In the genomic region with DNA sequence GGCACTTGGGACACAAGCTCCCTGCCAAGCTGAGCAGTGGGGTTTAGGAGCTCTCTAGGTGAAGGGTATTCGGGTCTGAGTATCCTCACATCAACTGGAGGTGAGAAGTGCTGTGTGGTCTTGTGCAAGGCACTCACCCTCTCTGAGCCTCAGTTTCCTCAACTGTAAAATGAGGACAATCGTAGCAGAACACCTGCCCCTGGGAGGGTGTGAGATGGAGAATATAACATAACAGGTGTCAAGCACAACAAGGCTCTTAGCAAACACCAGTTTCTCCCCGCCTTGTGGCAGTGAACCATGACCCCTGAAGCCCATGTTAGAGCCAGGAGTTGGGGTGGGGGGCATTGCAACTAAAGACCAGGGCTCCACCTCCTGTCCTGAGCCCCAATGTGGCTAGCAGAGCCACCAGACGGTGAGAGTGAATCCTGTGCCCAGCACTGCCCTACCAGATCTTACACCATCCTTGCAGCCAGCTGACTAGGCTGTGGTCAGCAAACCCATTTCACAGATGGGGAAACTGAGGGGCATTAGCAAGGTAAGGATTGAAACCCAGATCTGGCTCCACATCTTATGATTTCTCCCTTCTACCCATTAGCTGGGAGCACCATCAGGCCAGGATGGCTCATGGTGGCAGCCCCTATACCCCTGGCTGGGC, we compare ENCODE assay signal across 15 cellular contexts. TPM values are rescaled to one million over a fixed set of nuclear protein-coding genes. Genes with fewer than 3 reads are reported as not detected.
DNase-seq lines count a peak whose midpoint lies in the region; ATAC-seq and TF ChIP-seq lines count a peak whose summit lies in the region.
"Had no signal": no experiment of that assay in that cellular context is flagged by ENCODE, and none has a peak within 500 bp of the region (broad histone marks: within the 10 kb centered on the region; RNA-seq: fewer than 3 reads in every experiment).

No MANE protein-coding gene starts in this region.

- no peaks in the 10 kb centered on the region for H3K9me3 Mint-ChIP-seq in CD8-positive, alpha-beta memory T cell
- H3K9me3 Mint-ChIP-seq in activated T-helper 17 cell treated with anti-CD3 and anti-CD28 coated beads, Interleukin-2, amount 50 U/mL, for 72 hours, result no peaks in the 10 kb centered on the region
- no peaks in the 10 kb centered on the region for H3K9me3 Mint-ChIP-seq in stimulated activated memory B cell treated with anti-CD40 and anti-IgM and Interleukin-4, amounts not matched to agents 10 μg/mL and 1 μg/mL and 100 μg/mL, for 72 hours
- H3K9me3 Mint-ChIP-seq in endodermal cell, result no peaks in the 10 kb centered on the region

- H3K27ac ChIP-seq in CD8-positive, alpha-beta memory T cell (ENCODE audit: low read depth, low read length), result no peak overlapping the region
- H3K27ac ChIP-seq in lower lobe of right lung (peak overlapping the region; percentile 90), endodermal cell (ENCODE audit: low read depth, low read length) (no peak overlapping the region)
- H3K27ac ChIP-seq: SJSA1 had no signal

- H3K36me3 Mint-ChIP-seq in CD8-positive, alpha-beta memory T cell, result peaks cover 0 to 6% (median 0%) of the 10 kb centered on the region in 3 donors
- no peaks in the 10 kb centered on the region for H3K36me3 Mint-ChIP-seq in activated T-helper 17 cell treated with anti-CD3 and anti-CD28 coated beads, Interleukin-2, amount 50 U/mL, for 72 hours (ENCODE audit: low read depth)
- H3K36me3 Mint-ChIP-seq in stimulated activated memory B cell treated with anti-CD40 and anti-IgM and Interleukin-4, amounts not matched to agents 10 μg/mL and 1 μg/mL and 100 μg/mL, for 72 hours, result no peaks in the 10 kb centered on the region
- no peaks in the 10 kb centered on the region for H3K36me3 Mint-ChIP-seq in endodermal cell (ENCODE audit: low read depth)

- H3K4me1 ChIP-seq in CD8-positive, alpha-beta memory T cell (ENCODE audit: insufficient read depth, low read length), result peaks cover 4% of the 10 kb centered on the region
- H3K4me1 ChIP-seq in lower lobe of right lung, result peaks cover 69% of the 10 kb centered on the region
- no peaks in the 10 kb centered on the region for H3K4me1 ChIP-seq in endodermal cell (ENCODE audit: control insufficient read depth, insufficient read depth, low read length)

- peaks cover 20 to 36% (median 23%) of the 10 kb centered on the region in 3 donors for H3K4me1 Mint-ChIP-seq in CD8-positive, alpha-beta memory T cell
- H3K4me1 Mint-ChIP-seq in activated T-helper 17 cell treated with anti-CD3 and anti-CD28 coated beads, Interleukin-2, amount 50 U/mL, for 72 hours, result peaks cover 8% of the 10 kb centered on the region
- peaks cover 25% of the 10 kb centered on the region for H3K4me1 Mint-ChIP-seq in stimulated activated memory B cell treated with anti-CD40 and anti-IgM and Interleukin-4, amounts not matched to agents 10 μg/mL and 1 μg/mL and 100 μg/mL, for 72 hours
- H3K4me1 Mint-ChIP-seq in endodermal cell, result peaks cover 24% of the 10 kb centered on the region

- TF ChIP-seq CTCF in lower lobe of right lung (IDR thresholded peaks at IDR 0.05) (no peak), endodermal cell (conservative IDR thresholded peaks at IDR 0.05) (no peak)

- intact Hi-C loops in lower lobe of right lung (cut with DNase I), result no loop called here

- no peak overlapping the region for H3K4me3 ChIP-seq in CD8-positive, alpha-beta memory T cell (ENCODE audit: low read length)
- no peak overlapping the region for H3K4me3 ChIP-seq in lower lobe of right lung
- H3K4me3 ChIP-seq in endodermal cell (ENCODE audit: low read length), result no peak overlapping the region
- H3K4me3 ChIP-seq: SJSA1 had no signal

- CTCF ChIA-PET in CD8-positive, alpha-beta memory T cell (lab: Charles Lee), result interaction anchor here (1.1 to 1.8 kb wide), 3 partner anchors 12 to 119 kb away, joined by 3 to 6 read pairs (median 5); no protein-coding TSS in a partner anchor

- 90 to 93% methylated on average over 3 to 4 of the region's 4 CpGs for WGBS in endodermal cell (ENCODE audit: insufficient coverage in 1 of 2, insufficient read length in 1 of 2), 2 experiments

- ATAC-seq in activated T-helper 17 cell treated with anti-CD3 and anti-CD28 coated beads, Interleukin-2, amount 50 U/mL, for 72 hours (replicated peaks), result no peak
- ATAC-seq in lower lobe of right lung (no peak), GM19455 (IDR thresholded peaks at IDR 0.05; ENCODE audit: unreplicated experiment) (no peak), GM18520 (IDR thresholded peaks at IDR 0.05; ENCODE audit: unreplicated experiment) (no peak)
- ATAC-seq in stimulated activated memory B cell treated with anti-CD40 and anti-IgM and Interleukin-4, amounts not matched to agents 10 μg/mL and 1 μg/mL and 100 μg/mL, for 72 hours, result no peak

- H3K27me3 ChIP-seq in CD8-positive, alpha-beta memory T cell (ENCODE audit: insufficient read depth, low read length, poor library complexity, severe bottlenecking), result no peaks in the 10 kb centered on the region
- H3K27me3 ChIP-seq in lower lobe of right lung (ENCODE audit: low read depth), result no peaks in the 10 kb centered on the region
- peaks cover 20% of the 10 kb centered on the region for H3K27me3 ChIP-seq in endodermal cell (ENCODE audit: control insufficient read depth, insufficient read depth, low read length, poor library complexity, severe bottlenecking)
- H3K27me3 ChIP-seq: SJSA1 had no signal

- peaks cover 2 to 4% of the 10 kb centered on the region in 2 donors for H3K27me3 Mint-ChIP-seq in CD8-positive, alpha-beta memory T cell
- peaks cover 3% of the 10 kb centered on the region for H3K27me3 Mint-ChIP-seq in activated T-helper 17 cell treated with anti-CD3 and anti-CD28 coated beads, Interleukin-2, amount 50 U/mL, for 72 hours
- H3K27me3 Mint-ChIP-seq in stimulated activated memory B cell treated with anti-CD40 and anti-IgM and Interleukin-4, amounts not matched to agents 10 μg/mL and 1 μg/mL and 100 μg/mL, for 72 hours, result peaks cover 56% of the 10 kb centered on the region
- peaks cover 15% of the 10 kb centered on the region for H3K27me3 Mint-ChIP-seq in endodermal cell (ENCODE audit: insufficient read depth)

- H3K36me3 ChIP-seq in CD8-positive, alpha-beta memory T cell (ENCODE audit: insufficient read depth, low read length), result no peaks in the 10 kb centered on the region
- H3K36me3 ChIP-seq in lower lobe of right lung (no peaks in the 10 kb centered on the region), endodermal cell (ENCODE audit: control insufficient read depth, insufficient read depth, low read length) (no peaks in the 10 kb centered on the region)

- peak overlapping the region in 6 of 8 donors; percentile 19 to 44 (median 37) for H3K27ac Mint-ChIP-seq in CD8-positive, alpha-beta memory T cell
- H3K27ac Mint-ChIP-seq in activated T-helper 17 cell treated with anti-CD3 and anti-CD28 coated beads, Interleukin-2, amount 50 U/mL, for 72 hours, result no peak overlapping the region
- H3K27ac Mint-ChIP-seq in stimulated activated memory B cell treated with anti-CD40 and anti-IgM and Interleukin-4, amounts not matched to agents 10 μg/mL and 1 μg/mL and 100 μg/mL, for 72 hours, result no peak overlapping the region
- no peak overlapping the region for H3K27ac Mint-ChIP-seq in endodermal cell

- H3K9me3 ChIP-seq in CD8-positive, alpha-beta memory T cell (ENCODE audit: low read length), result no peaks in the 10 kb centered on the region
- H3K9me3 ChIP-seq in lower lobe of right lung (no peaks in the 10 kb centered on the region), endodermal cell (ENCODE audit: control insufficient read depth, low read length) (no peaks in the 10 kb centered on the region)

- H3K9ac ChIP-seq in endodermal cell (ENCODE audit: extremely low read depth, low read length, poor library complexity, severe bottlenecking), result no peak overlapping the region

- peak overlapping the region; percentile 10 to 85 (median 63) for H3K4me3 Mint-ChIP-seq in CD8-positive, alpha-beta memory T cell
- peak overlapping the region; percentile 9 for H3K4me3 Mint-ChIP-seq in activated T-helper 17 cell treated with anti-CD3 and anti-CD28 coated beads, Interleukin-2, amount 50 U/mL, for 72 hours
- H3K4me3 Mint-ChIP-seq in stimulated activated memory B cell treated with anti-CD40 and anti-IgM and Interleukin-4, amounts not matched to agents 10 μg/mL and 1 μg/mL and 100 μg/mL, for 72 hours, result peak overlapping the region; percentile 2
- no peak overlapping the region for H3K4me3 Mint-ChIP-seq in endodermal cell

- no peak for DNase-seq in CD8-positive, alpha-beta memory T cell
- no peak for DNase-seq in lower lobe of right lung
- no peak for DNase-seq in endodermal cell
- DNase-seq: activated CD8-positive, alpha-beta memory T cell treated with anti-CD3 and anti-CD28 coated beads, Interleukin-2, amount 50 U/mL, for 48 hours; amniotic stem cell; Calu3; KG1; NCI-H187 treated with DMSO at 0.1 percent for 48 hours; stimulated activated CD4-positive, alpha-beta T cell treated with anti-CD3 and anti-CD28 coated beads, Interleukin-2, amount 100 ng/mL, for 48 hours; stimulated activated naive CD4-positive, alpha-beta T cell had no signal

- POLR2A ChIA-PET in CD8-positive, alpha-beta memory T cell (lab: Charles Lee), result interaction anchor here (1.4 kb wide), 1 partner anchor 16 kb away, joined by 3 read pairs; no protein-coding TSS in a partner anchor

RNA-seq across cellular contexts. Expression of a gene that starts 2.6 kb away (rescaled TPM):
- total RNA-seq in CD8-positive, alpha-beta memory T cell, result 10 to 100 TPM; 12.1 to 15.2 TPM
- polyA plus RNA-seq in CD8-positive, alpha-beta memory T cell, result 17.3 TPM
- 1 to 10 TPM; 6.2 to 7.4 TPM for total RNA-seq in activated T-helper 17 cell treated with anti-CD3 and anti-CD28 coated beads, Interleukin-2, amount 50 U/mL, for 72 hours
- total RNA-seq in lower lobe of right lung (233 TPM), endodermal cell (10 to 100 TPM; 73.1 to 83.2 TPM)
- polyA plus RNA-seq in endodermal cell (2013, experiment 1 of 2), result 58.8 TPM
- 68.1 TPM for polyA plus RNA-seq in endodermal cell (2013, experiment 2 of 2)

Comparison
In these comparisons a context has a peak if more than half of its experiments do, and no peak if none do; other contexts are left out.
1. H3K27ac Mint-ChIP-seq: peak in CD8-positive, alpha-beta memory T cell (6 of 8); none in activated T-helper 17 cell treated with anti-CD3 and anti-CD28 coated beads, Interleukin-2, amount 50 U/mL, for 72 hours (single experiment), stimulated activated memory B cell treated with anti-CD40 and anti-IgM and Interleukin-4, amounts not matched to agents 10 μg/mL and 1 μg/mL and 100 μg/mL, for 72 hours (single experiment) and endodermal cell (single experiment).
2. RNA of a gene that starts 2.6 kb away (total RNA-seq): 233 TPM in lower lobe of right lung (single experiment) and 73.1 to 83.2 TPM in endodermal cell; 12.1 to 15.2 TPM in CD8-positive, alpha-beta memory T cell and 6.2 to 7.4 TPM in activated T-helper 17 cell treated with anti-CD3 and anti-CD28 coated beads, Interleukin-2, amount 50 U/mL, for 72 hours; every median in the first group is over 4 times any median in the second.